8 cellular contexts compared by ENCODE assay signal in genomic region chr5:173017087-173017486, GRCh38. TPM values are rescaled to one million over a fixed set of nuclear protein-coding genes. Genes with fewer than 3 reads are reported as not detected.
DNase-seq lines count a peak whose midpoint lies in the region; ATAC-seq, FAIRE-seq and TF ChIP-seq lines count a peak whose summit lies in the region.
"Not testable (repeated sequence)": the region's sequence is repeated elsewhere in the genome, so short reads cannot be mapped to it uniquely, and the experiment has no call there.

No MANE protein-coding gene starts in this region.

- in situ Hi-C loops in GM23248 (cut with MboI) = not testable (repeated sequence)

- H3K27me3 Mint-ChIP-seq in activated B cell treated with CpG ODN at 0.5 μM for 24 hours; activated naive CD8-positive, alpha-beta T cell treated with anti-CD3 and anti-CD28 coated beads, Interleukin-2, amount 50 U/mL, for 24 hours; effector memory CD8-positive, alpha-beta T cell; naive thymus-derived CD4-positive, alpha-beta T cell: not testable (repeated sequence)

- H3K4me1 ChIP-seq in GM23248 (ENCODE audit: insufficient read depth) (peaks cover 20% of the 10 kb centered on the region), kidney (ENCODE audit: control insufficient read depth in 1 of 2, insufficient read depth in 1 of 2, low read depth in 1 of 2, low read length in 2 of 2) (peaks cover 9 to 11% of the 10 kb centered on the region in 2 donors), upper lobe of left lung (peaks cover 37 to 61% (median 51%) of the 10 kb centered on the region in 4 donors)
- H3K4me1 ChIP-seq in naive thymus-derived CD4-positive, alpha-beta T cell (ENCODE audit: control insufficient read depth in 2 of 2, insufficient read depth in 2 of 2, low read length in 2 of 2) = not testable (repeated sequence)

- not testable (repeated sequence) for H3K27me3 ChIP-seq in GM23248 (replicated peaks; ENCODE audit: insufficient read depth); naive thymus-derived CD4-positive, alpha-beta T cell (ENCODE audit: control insufficient read depth in 2 of 2, insufficient read depth in 2 of 2, low read length in 2 of 2); upper lobe of left lung

- TF ChIP-seq POLR2A in upper lobe of left lung (IDR thresholded peaks at IDR 0.05) = not testable (repeated sequence)

- H3K9me3 Mint-ChIP-seq in activated B cell treated with CpG ODN at 0.5 μM for 24 hours; activated naive CD8-positive, alpha-beta T cell treated with anti-CD3 and anti-CD28 coated beads, Interleukin-2, amount 50 U/mL, for 24 hours; effector memory CD8-positive, alpha-beta T cell; naive thymus-derived CD4-positive, alpha-beta T cell: not testable (repeated sequence)

- WGBS in GM23248 (ENCODE audit: low coverage in 1 of 2, low lambda C conversion rate in 2 of 2, missing lambda C conversion rate in 2 of 2), 2 experiments = 90% methylated on average over 14 to 15 of the region's 15 CpGs
- 90 to 98% methylated on average over 15 of the region's 15 CpGs for WGBS in upper lobe of left lung, 2 donors

- H3F3A ChIP-seq in GM23248 (ENCODE audit: insufficient read depth) = peaks cover 17% of the 10 kb centered on the region

- not testable (repeated sequence) for DNase-seq in GM23248; activated B cell treated with CpG ODN at 0.5 μM for 24 hours; activated naive CD8-positive, alpha-beta T cell treated with anti-CD3 and anti-CD28 coated beads, Interleukin-2, amount 50 U/mL, for 24 hours; effector memory CD8-positive, alpha-beta T cell; kidney; naive thymus-derived CD4-positive, alpha-beta T cell; upper lobe of left lung

- H3K9me2 ChIP-seq in GM23248 (ENCODE audit: insufficient read depth) = not testable (repeated sequence)

- intact Hi-C loops in activated B cell treated with CpG ODN at 0.5 μM for 24 hours (cut with micrococcal nuclease); kidney (cut with DNase I); naive thymus-derived CD4-positive, alpha-beta T cell (cut with micrococcal nuclease): not testable (repeated sequence)

- H3K79me2 ChIP-seq in GM23248 (ENCODE audit: insufficient read depth) = peaks cover 100% of the 10 kb centered on the region

- TF ChIP-seq CTCF in activated B cell treated with CpG ODN at 0.5 μM for 24 hours (IDR thresholded peaks at IDR 0.05); kidney (IDR thresholded peaks at IDR 0.05; ENCODE audit: borderline replicate concordance, extremely low read depth, insufficient read depth); upper lobe of left lung (IDR thresholded peaks at IDR 0.05): not testable (repeated sequence)

- not testable (repeated sequence) for H3K9ac ChIP-seq in GM23248
- H3K9ac ChIP-seq in kidney (ENCODE audit: low read length in 2 of 2) = peak overlapping the region in 1 of 2 donors; percentile 17

- not testable (repeated sequence) for FAIRE-seq in kidney (lab: Jason Lieb, UNC)

- ATAC-seq in activated B cell treated with CpG ODN at 0.5 μM for 24 hours (ENCODE audit: low read depth); activated naive CD8-positive, alpha-beta T cell treated with anti-CD3 and anti-CD28 coated beads, Interleukin-2, amount 50 U/mL, for 24 hours; effector memory CD8-positive, alpha-beta T cell (replicated peaks); naive thymus-derived CD4-positive, alpha-beta T cell; upper lobe of left lung (ENCODE audit: low FRiP score in 2 of 2): not testable (repeated sequence)

- not testable (repeated sequence) for H3K36me3 ChIP-seq in GM23248 (ENCODE audit: low read depth)
- H3K36me3 ChIP-seq in kidney (ENCODE audit: control insufficient read depth in 1 of 2, insufficient read depth in 2 of 2, low read length in 2 of 2) (peaks cover 0 to 18% of the 10 kb centered on the region in 2 donors), upper lobe of left lung (peaks cover 7 to 19% (median 16%) of the 10 kb centered on the region in 4 donors)
- peaks cover 0 to 30% (median 4%) of the 10 kb centered on the region in 3 experiments for H3K36me3 ChIP-seq in naive thymus-derived CD4-positive, alpha-beta T cell (ENCODE audit: control insufficient read depth in 2 of 3, insufficient read depth in 3 of 3, low read length in 3 of 3)

- H3K4me3 ChIP-seq in GM23248; kidney (ENCODE audit: low read length in 2 of 2); naive thymus-derived CD4-positive, alpha-beta T cell (ENCODE audit: low read length); skin epidermis; upper lobe of left lung: not testable (repeated sequence)

- not testable (repeated sequence) for H2AFZ ChIP-seq in GM23248

- not testable (repeated sequence) for TF ChIP-seq EP300 in upper lobe of left lung (IDR thresholded peaks at IDR 0.05)

- POLR2A ChIA-PET in activated B cell treated with CpG ODN at 0.5 μM for 24 hours (lab: Charles Lee) = interaction anchor here (0.7 kb wide), 1 partner anchor 34 kb away, joined by 10 read pairs; no protein-coding TSS in a partner anchor
- POLR2A ChIA-PET in naive thymus-derived CD4-positive, alpha-beta T cell (lab: Charles Lee) = interaction anchor here (0.6 to 2.6 kb wide), 3 partner anchors 26 to 55 kb away, joined by 3 to 8 read pairs (median 3); no protein-coding TSS in a partner anchor

- peak overlapping the region; percentile 41 for H3K4me2 ChIP-seq in GM23248 (ENCODE audit: unreplicated experiment)

- H3K27ac ChIP-seq in GM23248 (peak overlapping the region; percentile 58), kidney (ENCODE audit: low read depth in 2 of 2, low read length in 2 of 2) (peak overlapping the region; percentile 75 to 91), skin epidermis (peak overlapping the region in 20 of 21 experiments; percentile 2 to 84 (median 60)), upper lobe of left lung (peak overlapping the region; percentile 54 to 86 (median 75))
- not testable (repeated sequence) for H3K27ac ChIP-seq in naive thymus-derived CD4-positive, alpha-beta T cell (ENCODE audit: low read depth, low read length)

- H4K20me1 ChIP-seq in GM23248 (ENCODE audit: insufficient read depth) = not testable (repeated sequence)

- H3K36me3 Mint-ChIP-seq in activated B cell treated with CpG ODN at 0.5 μM for 24 hours (ENCODE audit: low read depth) = peaks cover 33% of the 10 kb centered on the region
- peaks cover 35% of the 10 kb centered on the region for H3K36me3 Mint-ChIP-seq in activated naive CD8-positive, alpha-beta T cell treated with anti-CD3 and anti-CD28 coated beads, Interleukin-2, amount 50 U/mL, for 24 hours (ENCODE audit: low read depth)
- peaks cover 35% of the 10 kb centered on the region for H3K36me3 Mint-ChIP-seq in effector memory CD8-positive, alpha-beta T cell (ENCODE audit: insufficient read depth)
- H3K36me3 Mint-ChIP-seq in naive thymus-derived CD4-positive, alpha-beta T cell = peaks cover 12 to 39% (median 23%) of the 10 kb centered on the region in 5 donors

- not testable (repeated sequence) for H3K4me3 Mint-ChIP-seq in activated B cell treated with CpG ODN at 0.5 μM for 24 hours; activated naive CD8-positive, alpha-beta T cell treated with anti-CD3 and anti-CD28 coated beads, Interleukin-2, amount 50 U/mL, for 24 hours; effector memory CD8-positive, alpha-beta T cell; naive thymus-derived CD4-positive, alpha-beta T cell

- peaks cover 38% of the 10 kb centered on the region for H3K4me1 Mint-ChIP-seq in activated B cell treated with CpG ODN at 0.5 μM for 24 hours
- peaks cover 37% of the 10 kb centered on the region for H3K4me1 Mint-ChIP-seq in activated naive CD8-positive, alpha-beta T cell treated with anti-CD3 and anti-CD28 coated beads, Interleukin-2, amount 50 U/mL, for 24 hours
- peaks cover 32 to 54% of the 10 kb centered on the region in 2 donors for H3K4me1 Mint-ChIP-seq in effector memory CD8-positive, alpha-beta T cell (ENCODE audit: low read depth in 2 of 2)
- peaks cover 23 to 68% (median 54%) of the 10 kb centered on the region in 7 donors for H3K4me1 Mint-ChIP-seq in naive thymus-derived CD4-positive, alpha-beta T cell

- CTCF ChIA-PET in activated B cell treated with CpG ODN at 0.5 μM for 24 hours (lab: Charles Lee) = not testable (repeated sequence)
- CTCF ChIA-PET in naive thymus-derived CD4-positive, alpha-beta T cell (lab: Charles Lee) = interaction anchor here (0.6 kb wide), 1 partner anchor 275 kb away, joined by 10 read pairs; no protein-coding TSS in a partner anchor

- peak overlapping the region; percentile 67 for H3K27ac Mint-ChIP-seq in activated B cell treated with CpG ODN at 0.5 μM for 24 hours
- H3K27ac Mint-ChIP-seq in activated naive CD8-positive, alpha-beta T cell treated with anti-CD3 and anti-CD28 coated beads, Interleukin-2, amount 50 U/mL, for 24 hours = peak overlapping the region; percentile 77
- H3K27ac Mint-ChIP-seq in effector memory CD8-positive, alpha-beta T cell = peak overlapping the region; percentile 61 to 79
- peak overlapping the region in 7 of 9 donors; percentile 37 to 87 (median 56) for H3K27ac Mint-ChIP-seq in naive thymus-derived CD4-positive, alpha-beta T cell

- H3K9me3 ChIP-seq in GM23248 (ENCODE audit: low read depth); kidney (ENCODE audit: control insufficient read depth in 1 of 2, low read length in 2 of 2); naive thymus-derived CD4-positive, alpha-beta T cell (ENCODE audit: control insufficient read depth in 2 of 3, low read length in 3 of 3); upper lobe of left lung: not testable (repeated sequence)

RNA-seq across cellular contexts. Expression of gene ATP6V0E1, which starts 33.5 kb away (rescaled TPM):
- 175 and 204 TPM in 2 replicates for total RNA-seq in GM23248 (2014; rRNA removed; shearing (Covaris generic))
- polyA plus RNA-seq in GM23248 (2016; fragmentation: Nextera tagmentation; extraction: Ambion mirVana) (675 and 702 TPM in 2 replicates), kidney (ENCODE audit: insufficient read depth, low read depth, low replicate concordance) (804 TPM)
- total RNA-seq in activated B cell treated with CpG ODN at 0.5 μM for 24 hours (191 and 212 TPM in 2 replicates), kidney (352 TPM), upper lobe of left lung (100 to 1,000 TPM in 4 of 6 donors, 10 to 100 TPM in 2; 58.7 to 317 (median 198) TPM)
- 100 to 1,000 TPM in 4 of 5 experiments, 10 to 100 TPM in 1; 61.8 to 170 (median 119) TPM for total RNA-seq in naive thymus-derived CD4-positive, alpha-beta T cell
- polyA plus RNA-seq in naive thymus-derived CD4-positive, alpha-beta T cell = 100 to 1,000 TPM; 415 to 455 TPM

RNA-seq across cellular contexts. Expression of gene CREBRF, which starts 39.1 kb away (rescaled TPM):
- total RNA-seq in GM23248 (2014; rRNA removed; shearing (Covaris generic)) = 10.0 and 14.6 TPM in 2 replicates
- polyA plus RNA-seq in GM23248 (2016; fragmentation: Nextera tagmentation; extraction: Ambion mirVana) (3.2 and 3.5 TPM in 2 replicates), kidney (ENCODE audit: insufficient read depth, low read depth, low replicate concordance) (6.1 TPM)
- total RNA-seq in activated B cell treated with CpG ODN at 0.5 μM for 24 hours (31.4 and 37.4 TPM in 2 replicates), kidney (49.7 TPM), upper lobe of left lung (10 to 100 TPM; 22.0 to 65.0 (median 38.0) TPM)
- total RNA-seq in naive thymus-derived CD4-positive, alpha-beta T cell = 100 to 1,000 TPM in 4 of 5 experiments, 10 to 100 TPM in 1; 18.9 to 105 (median 102) TPM
- polyA plus RNA-seq in naive thymus-derived CD4-positive, alpha-beta T cell = 10 to 100 TPM; 61.7 to 67.5 TPM

RNA-seq across cellular contexts. Expression of gene RPL26L1, which starts 57.9 kb away (rescaled TPM):
- total RNA-seq in GM23248 (2014; rRNA removed; shearing (Covaris generic)) = 24.3 and 30.7 TPM in 2 replicates
- polyA plus RNA-seq in GM23248 (2016; fragmentation: Nextera tagmentation; extraction: Ambion mirVana) (102 and 104 TPM in 2 replicates), kidney (ENCODE audit: insufficient read depth, low read depth, low replicate concordance) (80.7 TPM)
- total RNA-seq in activated B cell treated with CpG ODN at 0.5 μM for 24 hours (28.3 and 30.1 TPM in 2 replicates), kidney (30.9 TPM), upper lobe of left lung (10 to 100 TPM; 10.5 to 31.0 (median 23.9) TPM)
- 10 to 100 TPM in 3 of 5 experiments, 1 to 10 TPM in 2; 9.6 to 40.0 (median 12.9) TPM for total RNA-seq in naive thymus-derived CD4-positive, alpha-beta T cell
- polyA plus RNA-seq in naive thymus-derived CD4-positive, alpha-beta T cell = 10 to 100 TPM; 29.7 to 37.1 TPM
